Comparison of ENCODE assay signal across 1 cellular context in genomic region chr5:14425581-14425980, GRCh38.
TF ChIP-seq lines count a peak whose summit lies in the region.

No MANE protein-coding gene starts in this region.

TF ChIP-seq in GM23338, 12 proteins besides CTCF, POLR2A, EP300 and RAD21 (continued from another document):
- no peak for TF ChIP-seq ZNF462 (CRISPR knock-in tag; IDR thresholded peaks at IDR 0.05)
- TF ChIP-seq EZH2phosphoT487 (IDR thresholded peaks at IDR 0.05; ENCODE audit: unreplicated experiment): no peak
- TF ChIP-seq JUNB (IDR thresholded peaks at IDR 0.05; ENCODE audit: unreplicated experiment): no peak
TF ChIP-seq in GM23338: peak in this region for 0.
